In the genomic region with DNA sequence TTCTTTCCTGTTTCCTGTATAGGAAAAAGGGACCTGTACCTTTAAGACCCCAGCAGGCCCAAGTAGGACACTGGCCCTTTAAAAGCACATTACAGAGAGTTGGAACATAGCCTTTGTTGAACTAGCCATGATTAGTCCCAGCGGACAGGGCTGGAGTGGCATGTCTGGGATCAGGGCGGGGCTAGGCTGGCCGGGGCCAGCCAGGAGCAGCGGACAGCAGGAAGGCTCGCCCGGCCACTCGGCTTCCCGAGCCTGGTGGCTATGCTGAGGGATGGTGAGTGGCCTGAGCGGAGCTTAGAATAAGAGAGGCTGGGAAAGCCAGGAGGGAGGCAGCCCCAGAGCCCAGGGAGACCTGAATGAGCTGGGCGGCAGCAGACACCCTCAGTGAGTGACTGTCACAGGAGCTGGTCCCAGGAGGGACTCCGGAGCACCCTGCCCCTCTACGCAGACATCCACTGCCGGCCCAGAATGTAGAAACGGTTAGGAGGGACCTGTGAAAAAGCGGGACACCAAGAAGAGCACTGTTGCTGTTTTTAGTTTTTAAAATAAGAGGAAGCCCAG, we compare ENCODE assay signal across 2 cellular contexts.
TF ChIP-seq lines count a peak whose summit lies in the region.

No MANE protein-coding gene starts in this region.

TF ChIP-seq in HCT116, 20 proteins besides CTCF, POLR2A, EP300 and RAD21 (continued from another document):
- TF ChIP-seq, protein P1, sequence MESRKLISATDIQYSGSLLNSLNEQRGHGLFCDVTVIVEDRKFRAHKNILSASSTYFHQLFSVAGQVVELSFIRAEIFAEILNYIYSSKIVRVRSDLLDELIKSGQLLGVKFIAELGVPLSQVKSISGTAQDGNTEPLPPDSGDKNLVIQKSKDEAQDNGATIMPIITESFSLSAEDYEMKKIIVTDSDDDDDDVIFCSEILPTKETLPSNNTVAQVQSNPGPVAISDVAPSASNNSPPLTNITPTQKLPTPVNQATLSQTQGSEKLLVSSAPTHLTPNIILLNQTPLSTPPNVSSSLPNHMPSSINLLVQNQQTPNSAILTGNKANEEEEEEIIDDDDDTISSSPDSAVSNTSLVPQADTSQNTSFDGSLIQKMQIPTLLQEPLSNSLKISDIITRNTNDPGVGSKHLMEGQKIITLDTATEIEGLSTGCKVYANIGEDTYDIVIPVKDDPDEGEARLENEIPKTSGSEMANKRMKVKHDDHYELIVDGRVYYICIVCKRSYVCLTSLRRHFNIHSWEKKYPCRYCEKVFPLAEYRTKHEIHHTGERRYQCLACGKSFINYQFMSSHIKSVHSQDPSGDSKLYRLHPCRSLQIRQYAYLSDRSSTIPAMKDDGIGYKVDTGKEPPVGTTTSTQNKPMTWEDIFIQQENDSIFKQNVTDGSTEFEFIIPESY (IDR thresholded peaks at IDR 0.05; ENCODE audit: extremely low read depth, insufficient replicate concordance, low read length): no peak
TF ChIP-seq in HCT116: peak in this region for 0.

TF ChIP-seq in SK-N-SH, 30 proteins besides CTCF, POLR2A, EP300 and RAD21 (continued from another document):
- TF ChIP-seq, protein P1 (IDR thresholded peaks at IDR 0.05; ENCODE audit: borderline replicate concordance, low read depth): no peak
- no peak for TF ChIP-seq RXRA (IDR thresholded peaks at IDR 0.05; ENCODE audit: borderline replicate concordance, low read depth)
- TF ChIP-seq, protein P2, sequence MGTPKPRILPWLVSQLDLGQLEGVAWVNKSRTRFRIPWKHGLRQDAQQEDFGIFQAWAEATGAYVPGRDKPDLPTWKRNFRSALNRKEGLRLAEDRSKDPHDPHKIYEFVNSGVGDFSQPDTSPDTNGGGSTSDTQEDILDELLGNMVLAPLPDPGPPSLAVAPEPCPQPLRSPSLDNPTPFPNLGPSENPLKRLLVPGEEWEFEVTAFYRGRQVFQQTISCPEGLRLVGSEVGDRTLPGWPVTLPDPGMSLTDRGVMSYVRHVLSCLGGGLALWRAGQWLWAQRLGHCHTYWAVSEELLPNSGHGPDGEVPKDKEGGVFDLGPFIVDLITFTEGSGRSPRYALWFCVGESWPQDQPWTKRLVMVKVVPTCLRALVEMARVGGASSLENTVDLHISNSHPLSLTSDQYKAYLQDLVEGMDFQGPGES (IDR thresholded peaks at IDR 0.05; ENCODE audit: low read depth, low read length): no peak
- peak; percentile 70 for TF ChIP-seq MXI1 (IDR thresholded peaks at IDR 0.05; ENCODE audit: low read depth, low read length)
- TF ChIP-seq EZH2phosphoT487 (IDR thresholded peaks at IDR 0.05; ENCODE audit: borderline replicate concordance, low read depth): no peak
- TF ChIP-seq MEF2A (IDR thresholded peaks at IDR 0.05; ENCODE audit: borderline replicate concordance, low read depth): no peak
- peak; percentile 59 for TF ChIP-seq NFIC (IDR thresholded peaks at IDR 0.05; ENCODE audit: borderline replicate concordance)
- no peak for TF ChIP-seq GATA2 (CRISPR knock-in tag; IDR thresholded peaks at IDR 0.05)
- TF ChIP-seq NRF1 (IDR thresholded peaks at IDR 0.05; ENCODE audit: low read depth, low read length): no peak
- TF ChIP-seq SIN3A (IDR thresholded peaks at IDR 0.05; ENCODE audit: borderline replicate concordance, low read depth, low read length): peak; percentile 72; the same call in 1 of the 2 replicates
- no peak for TF ChIP-seq POLR2AphosphoS5 (IDR thresholded peaks at IDR 0.05; ENCODE audit: low read depth, low read length)
- no peak for TF ChIP-seq SMC3 (IDR thresholded peaks at IDR 0.05; ENCODE audit: low read depth, low read length)
- TF ChIP-seq, protein P3, sequence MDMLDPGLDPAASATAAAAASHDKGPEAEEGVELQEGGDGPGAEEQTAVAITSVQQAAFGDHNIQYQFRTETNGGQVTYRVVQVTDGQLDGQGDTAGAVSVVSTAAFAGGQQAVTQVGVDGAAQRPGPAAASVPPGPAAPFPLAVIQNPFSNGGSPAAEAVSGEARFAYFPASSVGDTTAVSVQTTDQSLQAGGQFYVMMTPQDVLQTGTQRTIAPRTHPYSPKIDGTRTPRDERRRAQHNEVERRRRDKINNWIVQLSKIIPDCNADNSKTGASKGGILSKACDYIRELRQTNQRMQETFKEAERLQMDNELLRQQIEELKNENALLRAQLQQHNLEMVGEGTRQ (IDR thresholded peaks at IDR 0.05; ENCODE audit: borderline replicate concordance, low read depth, low read length): no peak
- TF ChIP-seq, protein P4, sequence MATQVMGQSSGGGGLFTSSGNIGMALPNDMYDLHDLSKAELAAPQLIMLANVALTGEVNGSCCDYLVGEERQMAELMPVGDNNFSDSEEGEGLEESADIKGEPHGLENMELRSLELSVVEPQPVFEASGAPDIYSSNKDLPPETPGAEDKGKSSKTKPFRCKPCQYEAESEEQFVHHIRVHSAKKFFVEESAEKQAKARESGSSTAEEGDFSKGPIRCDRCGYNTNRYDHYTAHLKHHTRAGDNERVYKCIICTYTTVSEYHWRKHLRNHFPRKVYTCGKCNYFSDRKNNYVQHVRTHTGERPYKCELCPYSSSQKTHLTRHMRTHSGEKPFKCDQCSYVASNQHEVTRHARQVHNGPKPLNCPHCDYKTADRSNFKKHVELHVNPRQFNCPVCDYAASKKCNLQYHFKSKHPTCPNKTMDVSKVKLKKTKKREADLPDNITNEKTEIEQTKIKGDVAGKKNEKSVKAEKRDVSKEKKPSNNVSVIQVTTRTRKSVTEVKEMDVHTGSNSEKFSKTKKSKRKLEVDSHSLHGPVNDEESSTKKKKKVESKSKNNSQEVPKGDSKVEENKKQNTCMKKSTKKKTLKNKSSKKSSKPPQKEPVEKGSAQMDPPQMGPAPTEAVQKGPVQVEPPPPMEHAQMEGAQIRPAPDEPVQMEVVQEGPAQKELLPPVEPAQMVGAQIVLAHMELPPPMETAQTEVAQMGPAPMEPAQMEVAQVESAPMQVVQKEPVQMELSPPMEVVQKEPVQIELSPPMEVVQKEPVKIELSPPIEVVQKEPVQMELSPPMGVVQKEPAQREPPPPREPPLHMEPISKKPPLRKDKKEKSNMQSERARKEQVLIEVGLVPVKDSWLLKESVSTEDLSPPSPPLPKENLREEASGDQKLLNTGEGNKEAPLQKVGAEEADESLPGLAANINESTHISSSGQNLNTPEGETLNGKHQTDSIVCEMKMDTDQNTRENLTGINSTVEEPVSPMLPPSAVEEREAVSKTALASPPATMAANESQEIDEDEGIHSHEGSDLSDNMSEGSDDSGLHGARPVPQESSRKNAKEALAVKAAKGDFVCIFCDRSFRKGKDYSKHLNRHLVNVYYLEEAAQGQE (IDR thresholded peaks at IDR 0.05; ENCODE audit: low read depth, low read length): no peak
- no peak for TF ChIP-seq FOXM1 (IDR thresholded peaks at IDR 0.05; ENCODE audit: low read depth)
- no peak for TF ChIP-seq YY1 (IDR thresholded peaks at IDR 0.05; ENCODE audit: low read depth)
- TF ChIP-seq, protein P5, sequence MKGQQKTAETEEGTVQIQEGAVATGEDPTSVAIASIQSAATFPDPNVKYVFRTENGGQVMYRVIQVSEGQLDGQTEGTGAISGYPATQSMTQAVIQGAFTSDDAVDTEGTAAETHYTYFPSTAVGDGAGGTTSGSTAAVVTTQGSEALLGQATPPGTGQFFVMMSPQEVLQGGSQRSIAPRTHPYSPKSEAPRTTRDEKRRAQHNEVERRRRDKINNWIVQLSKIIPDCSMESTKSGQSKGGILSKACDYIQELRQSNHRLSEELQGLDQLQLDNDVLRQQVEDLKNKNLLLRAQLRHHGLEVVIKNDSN (IDR thresholded peaks at IDR 0.05; ENCODE audit: borderline replicate concordance, low read depth): no peak
- no peak for TF ChIP-seq ELF1 (IDR thresholded peaks at IDR 0.05)
- TF ChIP-seq FOXJ3 (CRISPR knock-in tag; IDR thresholded peaks at IDR 0.05): no peak
- TF ChIP-seq, protein P6, sequence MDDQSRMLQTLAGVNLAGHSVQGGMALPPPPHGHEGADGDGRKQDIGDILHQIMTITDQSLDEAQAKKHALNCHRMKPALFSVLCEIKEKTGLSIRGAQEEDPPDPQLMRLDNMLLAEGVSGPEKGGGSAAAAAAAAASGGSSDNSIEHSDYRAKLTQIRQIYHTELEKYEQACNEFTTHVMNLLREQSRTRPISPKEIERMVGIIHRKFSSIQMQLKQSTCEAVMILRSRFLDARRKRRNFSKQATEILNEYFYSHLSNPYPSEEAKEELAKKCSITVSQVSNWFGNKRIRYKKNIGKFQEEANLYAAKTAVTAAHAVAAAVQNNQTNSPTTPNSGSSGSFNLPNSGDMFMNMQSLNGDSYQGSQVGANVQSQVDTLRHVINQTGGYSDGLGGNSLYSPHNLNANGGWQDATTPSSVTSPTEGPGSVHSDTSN (IDR thresholded peaks at IDR 0.05): peak; percentile 65
- peak; percentile 15; the same call in 1 of the 2 replicates for TF ChIP-seq RCOR1 (IDR thresholded peaks at IDR 0.05; ENCODE audit: low read length)
- no peak for TF ChIP-seq GABPA (IDR thresholded peaks at IDR 0.05; ENCODE audit: low read depth)
